1 cellular context compared by ENCODE assay signal in genomic region chr12:59811991-59812390, GRCh38.
TF ChIP-seq lines count a peak whose summit lies in the region.

No MANE protein-coding gene starts in this region.

TF ChIP-seq in GM23338, 12 proteins besides CTCF, POLR2A, EP300 and RAD21 (continued from another document):
- TF ChIP-seq ZNF462 (CRISPR knock-in tag; IDR thresholded peaks at IDR 0.05) (no peak), STAT1 (IDR thresholded peaks at IDR 0.05; ENCODE audit: unreplicated experiment) (no peak), NANOG (IDR thresholded peaks at IDR 0.05; ENCODE audit: borderline replicate concordance) (no peak), POLR2AphosphoS5 (IDR thresholded peaks at IDR 0.05; ENCODE audit: low read depth) (no peak), CREB1 (CRISPR knock-in tag; IDR thresholded peaks at IDR 0.05; ENCODE audit: low read depth) (no peak)
